8 cellular contexts compared by ENCODE assay signal in the genomic region with DNA sequence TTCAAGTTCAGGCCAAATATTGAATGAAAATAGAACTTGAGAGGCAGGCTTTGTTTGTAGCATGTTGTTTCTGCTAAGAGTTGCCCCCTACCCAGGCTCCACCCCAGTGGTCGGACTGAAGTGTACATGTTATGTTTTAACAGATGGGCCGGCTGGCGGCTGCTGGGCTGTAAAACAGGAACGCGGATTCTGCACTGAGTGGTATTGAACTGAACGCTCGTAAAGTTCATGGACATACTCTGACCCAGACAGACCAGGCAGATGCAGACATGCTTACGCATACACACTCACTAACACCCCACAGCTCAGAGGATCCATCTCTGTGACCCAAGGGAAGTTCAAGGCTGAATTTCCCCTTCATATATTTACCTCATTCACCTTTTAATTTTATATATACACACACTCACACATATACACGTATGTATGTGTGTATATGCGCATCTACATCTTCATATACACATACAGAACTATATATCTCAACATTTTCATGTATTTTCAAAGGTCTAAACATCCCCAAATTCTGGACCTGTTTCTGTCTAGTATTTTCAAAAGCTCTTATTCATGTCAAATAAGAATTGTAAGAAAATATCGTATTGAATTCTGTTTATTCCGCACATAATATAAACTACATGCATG. TPM values are rescaled to one million over a fixed set of nuclear protein-coding genes. Genes with fewer than 3 reads are reported as not detected.
DNase-seq lines count a peak whose midpoint lies in the region; ATAC-seq and TF ChIP-seq lines count a peak whose summit lies in the region.

No MANE protein-coding gene starts in this region.

- H3K4me1 ChIP-seq in DOHH2 (ENCODE audit: control insufficient read depth, low read length) = peaks cover 39% of the 10 kb centered on the region
- H3K4me1 ChIP-seq in left lung = peaks cover 0 to 26% of the 10 kb centered on the region in 2 donors
- H3K4me1 ChIP-seq in transverse colon = peaks cover 0 to 40% (median 8%) of the 10 kb centered on the region in 4 donors

- no peaks in the 10 kb centered on the region for H3K9me3 Mint-ChIP-seq in activated T-helper 2 cell treated with anti-CD3 and anti-CD28 coated beads, Interferon-gamma antibody, Interleukin-2, Interleukin-4, amounts not matched to agents 10 μg/mL and 5 μg/mL and 100 μg/mL, durations not matched to agents 14 hours and 24 hours and 36 hours

- no peaks in the 10 kb centered on the region for H3F3A ChIP-seq in DOHH2 (ENCODE audit: control insufficient read depth, insufficient read depth)

- 36 to 46% methylated on average over 12 of the region's 12 CpGs for WGBS in transverse colon (ENCODE audit: low coverage in 1 of 2), 2 donors

- DNase-seq in LNCaP clone FGC (ENCODE audit: low read depth) = no peak
- DNase-seq in activated T-helper 2 cell treated with anti-CD3 and anti-CD28 coated beads, Interferon-gamma antibody, Interleukin-2, Interleukin-4, amounts not matched to agents 10 μg/mL and 5 μg/mL and 100 μg/mL, durations not matched to agents 14 hours and 24 hours and 36 hours (ENCODE audit: low spot score) = no peak
- no peak for DNase-seq in left lung
- peak; percentile 57 for DNase-seq in transverse colon
- DNase-seq in activated effector memory CD4-positive, alpha-beta T cell treated with anti-CD3 and anti-CD28 coated beads, Interleukin-2, amount 50 U/mL, for 16 hours = no peak
- DNase-seq in G401 (ENCODE audit: low spot score) = no peak

- H3K4me2 ChIP-seq in DOHH2 (ENCODE audit: low read length) = peak overlapping the region; percentile 78

- intact Hi-C loops in activated T-helper 2 cell treated with anti-CD3 and anti-CD28 coated beads, Interferon-gamma antibody, Interleukin-2, Interleukin-4, amounts not matched to agents 10 μg/mL and 5 μg/mL and 100 μg/mL, durations not matched to agents 14 hours and 24 hours and 36 hours (cut with micrococcal nuclease) = no loop called here
- intact Hi-C loops in left lung (cut with DNase I) = no loop called here
- intact Hi-C loops in transverse colon (cut with DNase I; ENCODE audit: low total_unique reads) = loop anchor here (10.0 kb wide), 1 partner anchor 174 kb away; no protein-coding TSS in a partner anchor

- H3K36me3 ChIP-seq in DOHH2 (ENCODE audit: control insufficient read depth, low read length) (peaks cover 5% of the 10 kb centered on the region; the same call in 1 of the 2 replicates), left lung (no peaks in the 10 kb centered on the region), transverse colon (no peaks in the 10 kb centered on the region)

- H3K36me3 Mint-ChIP-seq in activated T-helper 2 cell treated with anti-CD3 and anti-CD28 coated beads, Interferon-gamma antibody, Interleukin-2, Interleukin-4, amounts not matched to agents 10 μg/mL and 5 μg/mL and 100 μg/mL, durations not matched to agents 14 hours and 24 hours and 36 hours (ENCODE audit: low read depth) = no peaks in the 10 kb centered on the region

- TF ChIP-seq CTCF in DOHH2 (IDR thresholded peaks at IDR 0.05; ENCODE audit: low read depth, low read length, poor library complexity, severe bottlenecking) (no peak), LNCaP clone FGC (IDR thresholded peaks at IDR 0.05; ENCODE audit: control insufficient read depth, extremely low read depth, insufficient read depth) (no peak), left lung (IDR thresholded peaks at IDR 0.05) (no peak), transverse colon (IDR thresholded peaks at IDR 0.05) (no peak)

- peak overlapping the region; percentile 81 for H3K4me3 Mint-ChIP-seq in activated T-helper 2 cell treated with anti-CD3 and anti-CD28 coated beads, Interferon-gamma antibody, Interleukin-2, Interleukin-4, amounts not matched to agents 10 μg/mL and 5 μg/mL and 100 μg/mL, durations not matched to agents 14 hours and 24 hours and 36 hours (ENCODE audit: low read depth)

- peak overlapping the region; percentile 95 for H3K4me3 ChIP-seq in DOHH2 (ENCODE audit: low read length)
- H3K4me3 ChIP-seq in LNCaP clone FGC (ENCODE audit: low read depth, low read length) = peak overlapping the region; percentile 84
- peak overlapping the region; percentile 60 to 81 for H3K4me3 ChIP-seq in left lung
- peak overlapping the region; percentile 58 to 74 (median 64) for H3K4me3 ChIP-seq in transverse colon

- TF ChIP-seq EP300 in transverse colon (IDR thresholded peaks at IDR 0.05; ENCODE audit: low read depth) = no peak

- H3K79me2 ChIP-seq in DOHH2 (ENCODE audit: control insufficient read depth, low read length) = peaks cover 51% of the 10 kb centered on the region

- H3K9me2 ChIP-seq in DOHH2 (replicated peaks; ENCODE audit: control insufficient read depth, low read length) = no peaks in the 10 kb centered on the region

- no peak for ATAC-seq in left lung
- ATAC-seq in HG03378 (IDR thresholded peaks at IDR 0.05; ENCODE audit: unreplicated experiment) = no peak

- no peaks in the 10 kb centered on the region for H3K9me3 ChIP-seq in DOHH2 (ENCODE audit: control insufficient read depth, insufficient read depth, low read length)
- H3K9me3 ChIP-seq in left lung = no peaks in the 10 kb centered on the region
- H3K9me3 ChIP-seq in transverse colon = no peaks in the 10 kb centered on the region

- peaks cover 16% of the 10 kb centered on the region for H3K4me1 Mint-ChIP-seq in activated T-helper 2 cell treated with anti-CD3 and anti-CD28 coated beads, Interferon-gamma antibody, Interleukin-2, Interleukin-4, amounts not matched to agents 10 μg/mL and 5 μg/mL and 100 μg/mL, durations not matched to agents 14 hours and 24 hours and 36 hours (ENCODE audit: low read depth)

- no peak overlapping the region for H3K27ac Mint-ChIP-seq in activated T-helper 2 cell treated with anti-CD3 and anti-CD28 coated beads, Interferon-gamma antibody, Interleukin-2, Interleukin-4, amounts not matched to agents 10 μg/mL and 5 μg/mL and 100 μg/mL, durations not matched to agents 14 hours and 24 hours and 36 hours

- H3K27me3 ChIP-seq in DOHH2 (ENCODE audit: control insufficient read depth, low read length) = peaks cover 4% of the 10 kb centered on the region; the same call in 1 of the 2 replicates
- H3K27me3 ChIP-seq in left lung = peaks cover 0 to 15% of the 10 kb centered on the region in 2 donors
- no peaks in the 10 kb centered on the region for H3K27me3 ChIP-seq in transverse colon

- H3K27ac ChIP-seq in DOHH2 (ENCODE audit: low read depth, low read length) = no peak overlapping the region
- H3K27ac ChIP-seq in left lung = no peak overlapping the region
- peak overlapping the region; percentile 88 to 95 (median 91) for H3K27ac ChIP-seq in transverse colon

- H3K27me3 Mint-ChIP-seq in activated T-helper 2 cell treated with anti-CD3 and anti-CD28 coated beads, Interferon-gamma antibody, Interleukin-2, Interleukin-4, amounts not matched to agents 10 μg/mL and 5 μg/mL and 100 μg/mL, durations not matched to agents 14 hours and 24 hours and 36 hours (ENCODE audit: low read depth) = peaks cover 42% of the 10 kb centered on the region

- no peak for TF ChIP-seq POLR2A in transverse colon (IDR thresholded peaks at IDR 0.05)

- peaks cover 3% of the 10 kb centered on the region; the same call in 1 of the 2 replicates for H4K20me1 ChIP-seq in DOHH2 (ENCODE audit: control insufficient read depth, insufficient read depth, low read depth, low read length)

- in situ Hi-C loops in transverse colon (cut with MboI; ENCODE audit: low pct_ligation_motif_present in 1 of 4, low pct_unique_long_range_greater_than_20kb in 1 of 4, low sequenced_read_pairs in 3 of 4) (loop anchor here in 1 of 4 donors (25.0 kb wide), 1 partner anchor 167 kb away; no protein-coding TSS in a partner anchor), G401 (cut with HindIII; ENCODE audit: low sequenced_read_pairs) (no loop called here)

RNA-seq across cellular contexts. Expression of gene MARCHF3, which starts 1.4 kb away (rescaled TPM):
- 1.9 and 2.1 TPM in 2 replicates for total RNA-seq in activated T-helper 2 cell treated with anti-CD3 and anti-CD28 coated beads, Interferon-gamma antibody, Interleukin-2, Interleukin-4, amounts not matched to agents 10 μg/mL and 5 μg/mL and 100 μg/mL, durations not matched to agents 14 hours and 24 hours and 36 hours
- total RNA-seq in left lung (1 to 10 TPM; 3.4 to 8.7 TPM), transverse colon (10 to 100 TPM; 20.3 to 29.6 (median 23.0) TPM)
- total RNA-seq in G401 (2014; rRNA removed; shearing (Covaris generic)) = not detected in 2 replicates

RNA-seq across cellular contexts. Expression of gene C5orf63, which starts 44.4 kb away (rescaled TPM):
- total RNA-seq in activated T-helper 2 cell treated with anti-CD3 and anti-CD28 coated beads, Interferon-gamma antibody, Interleukin-2, Interleukin-4, amounts not matched to agents 10 μg/mL and 5 μg/mL and 100 μg/mL, durations not matched to agents 14 hours and 24 hours and 36 hours = 6.1 and 6.4 TPM in 2 replicates
- 1 to 10 TPM; 7.4 to 8.4 TPM for total RNA-seq in left lung
- 10 to 100 TPM in 3 of 4 donors, 1 to 10 TPM in 1; 2.4 to 33.7 (median 12.2) TPM for total RNA-seq in transverse colon
- not detected in 2 replicates for total RNA-seq in G401 (2014; rRNA removed; shearing (Covaris generic))

Comparison
In these comparisons a context has a peak if more than half of its experiments do, and no peak if none do; other contexts are left out.
1. H3K27ac ChIP-seq: peak in transverse colon (4 of 4); none in DOHH2 (single experiment) and left lung (0 of 2).
2. Peak in every context shown above with its lines, with median percentiles within 50 percentile points of each other: H3K4me3 ChIP-seq.